16 cellular contexts compared by ENCODE assay signal in the genomic region with DNA sequence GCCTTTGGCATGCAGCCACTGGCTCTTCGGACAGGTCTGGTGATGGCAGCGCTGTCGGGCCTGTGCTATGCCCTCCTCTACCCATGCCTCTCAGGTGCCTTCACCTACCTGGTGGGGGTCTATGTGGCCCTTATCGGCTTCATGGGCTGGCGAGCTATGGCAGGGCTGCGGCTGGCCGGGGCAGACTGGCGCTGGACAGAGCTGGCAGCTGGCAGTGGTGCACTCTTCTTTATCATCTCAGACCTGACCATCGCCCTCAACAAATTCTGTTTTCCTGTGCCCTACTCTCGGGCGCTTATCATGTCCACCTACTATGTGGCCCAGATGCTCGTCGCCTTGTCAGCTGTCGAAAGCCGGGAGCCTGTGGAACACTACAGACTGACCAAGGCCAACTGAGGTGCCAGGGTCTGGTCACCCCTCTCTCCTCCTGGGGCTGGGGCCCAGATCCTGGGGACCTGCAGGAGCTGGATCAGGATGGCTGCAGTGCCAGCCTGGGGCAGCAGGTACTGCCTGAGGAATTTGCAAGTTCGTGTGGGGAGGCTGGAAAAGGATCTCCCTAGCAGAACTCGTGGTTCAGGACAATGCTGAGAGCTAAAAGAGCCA. TPM values are rescaled to one million over a fixed set of nuclear protein-coding genes. Genes with fewer than 3 reads are reported as not detected.
DNase-seq lines count a peak whose midpoint lies in the region; ATAC-seq, FAIRE-seq and TF ChIP-seq lines count a peak whose summit lies in the region.
"Had no signal": no experiment of that assay in that cellular context is flagged by ENCODE, and none has a peak within 500 bp of the region (broad histone marks: within the 10 kb centered on the region; RNA-seq: fewer than 3 reads in every experiment).

No MANE protein-coding gene starts in this region.

- intact Hi-C loops in cardiac septum (cut with DNase I) (loop anchor here (10.0 kb wide), 1 partner anchor 307 kb away; a partner anchor contains a TSS), Right ventricle myocardium superior (cut with DNase I) (loop anchor here (10.0 kb wide), 1 partner anchor 117 kb away; a partner anchor contains a TSS), kidney (cut with DNase I) (no loop called here)

- DNase-seq in cardiac septum (ENCODE audit: low spot score) = peak; percentile 60
- DNase-seq in Right ventricle myocardium superior = no peak
- DNase-seq in kidney = peak; percentile 59
- DNase-seq in neural crest cell (ENCODE audit: low read depth, low spot score) = no peak
- DNase-seq in NCI-H1436 treated with DMSO at 0.1 percent for 48 hours (lab: John Stamatoyannopoulos, UW) = no peak
- no peak for DNase-seq in G401 (ENCODE audit: low spot score)
- no peak for DNase-seq in activated CD4-positive, CD25-positive, alpha-beta regulatory T cell (lab: John Stamatoyannopoulos, UW)
- DNase-seq: Caco-2; CD8-positive, alpha-beta memory T cell; DMS53; H7 had no signal

- H3K36me3 ChIP-seq in kidney (ENCODE audit: control insufficient read depth in 1 of 2, insufficient read depth in 2 of 2, low read length in 2 of 2) = no peaks in the 10 kb centered on the region

- TF ChIP-seq CTCF in kidney (IDR thresholded peaks at IDR 0.05; ENCODE audit: borderline replicate concordance, extremely low read depth, insufficient read depth) (no peak), neural crest cell (conservative IDR thresholded peaks at IDR 0.05) (no peak)

- H3K9me3 Mint-ChIP-seq in neural crest cell = no peaks in the 10 kb centered on the region
- H3K9me3 Mint-ChIP-seq: CD8-positive, alpha-beta memory T cell; GM23338 had no signal

- peak overlapping the region; percentile 69 for H3K4me3 Mint-ChIP-seq in neural crest cell
- H3K4me3 Mint-ChIP-seq: CD14-positive monocyte, GM23338 had no signal

- H3K27me3 Mint-ChIP-seq in neural crest cell (ENCODE audit: low read depth) = peaks cover 63% of the 10 kb centered on the region

- H3K4me3 ChIP-seq in kidney (ENCODE audit: low read length in 2 of 2) = no peak overlapping the region
- H3K4me3 ChIP-seq: GM23338 had no signal

- in situ Hi-C loops in G401 (cut with HindIII; ENCODE audit: low sequenced_read_pairs) = no loop called here

- no peak overlapping the region for H3K9ac ChIP-seq in kidney (ENCODE audit: low read length in 2 of 2)

- H3K4me1 ChIP-seq in kidney (ENCODE audit: control insufficient read depth in 1 of 2, insufficient read depth in 1 of 2, low read depth in 1 of 2, low read length in 2 of 2) = peaks cover 16 to 42% of the 10 kb centered on the region in 2 donors

- H3K9me3 ChIP-seq in kidney (ENCODE audit: control insufficient read depth in 1 of 2, low read length in 2 of 2) = no peaks in the 10 kb centered on the region
- H3K9me3 ChIP-seq: Caco-2 had no signal

- FAIRE-seq in kidney (lab: Jason Lieb, UNC) = no peak
- FAIRE-seq: GM18507 had no signal

- H3K27ac ChIP-seq in kidney (ENCODE audit: low read depth in 2 of 2, low read length in 2 of 2) = peak overlapping the region in 1 of 2 donors; percentile 5
- H3K27ac ChIP-seq: 22Rv1 had no signal

- no peak for ATAC-seq in Right ventricle myocardium superior (ENCODE audit: poor library complexity)
- ATAC-seq: GM23338 had no signal

- no peaks in the 10 kb centered on the region for H3K36me3 Mint-ChIP-seq in neural crest cell (ENCODE audit: low read depth)

- peaks cover 21% of the 10 kb centered on the region for H3K4me1 Mint-ChIP-seq in neural crest cell

- no peak overlapping the region for H3K27ac Mint-ChIP-seq in neural crest cell (ENCODE audit: unreplicated experiment)
- H3K27ac Mint-ChIP-seq: GM23338 had no signal

RNA-seq across cellular contexts. Expression of a gene that starts 3.1 kb away (rescaled TPM):
- total RNA-seq in cardiac septum (2.6 TPM), Right ventricle myocardium superior (4.3 TPM), kidney (7.4 TPM), neural crest cell (1.5 and 1.7 TPM in 2 replicates)
- 17.1 TPM for polyA plus RNA-seq in kidney (ENCODE audit: insufficient read depth, low read depth, low replicate concordance)
- total RNA-seq in G401 (2014; rRNA removed; shearing (Covaris generic)) = 0.34 and 0.55 TPM in 2 replicates

RNA-seq across cellular contexts. Expression of a gene that starts 24.3 kb away (rescaled TPM):
- total RNA-seq in cardiac septum (1.1 TPM), Right ventricle myocardium superior (0.86 TPM), kidney (2.5 TPM), neural crest cell (0.19 and 0.50 TPM in 2 replicates)
- 2.8 TPM for polyA plus RNA-seq in kidney (ENCODE audit: insufficient read depth, low read depth, low replicate concordance)
- total RNA-seq in G401 (2014; rRNA removed; shearing (Covaris generic)) = not detected in 2 replicates
- total RNA-seq: A673, Caco-2, GM23338 had no signal
- polyA plus RNA-seq: CD14-positive monocyte had no signal

Comparison
In these comparisons a context has a peak if more than half of its experiments do, and no peak if none do; other contexts are left out.
1. DNase-seq: peak in cardiac septum (single experiment) and kidney (single experiment); none in Right ventricle myocardium superior (single experiment), neural crest cell (single experiment), NCI-H1436 treated with DMSO at 0.1 percent for 48 hours (single experiment), G401 (single experiment) and activated CD4-positive, CD25-positive, alpha-beta regulatory T cell (0 of 4).